25 cellular contexts compared by ENCODE assay signal in genomic region chr11:132742929-132743328, GRCh38.
"Had no signal": no experiment of that assay in that cellular context is flagged by ENCODE, and none has a peak within 500 bp of the region (broad histone marks: within the 10 kb centered on the region; RNA-seq: fewer than 3 reads in every experiment).

No MANE protein-coding gene starts in this region.

- DNase-seq: activated B cell treated with CpG ODN at 0.5 μM for 24 hours; activated CD4-positive, alpha-beta memory T cell treated with anti-CD3 and anti-CD28 coated beads for 36 hours; activated CD4-positive, alpha-beta T cell treated with anti-CD3 and anti-CD28 coated beads for 1 hour; activated CD4-positive, alpha-beta T cell treated with anti-CD3 and anti-CD28 coated beads, Interleukin-2, amount 10 ng/mL, durations not matched to agents 24 days and 14 days; activated CD8-positive, alpha-beta memory T cell treated with anti-CD3 and anti-CD28 coated beads for 24 hours; activated effector memory CD4-positive, alpha-beta T cell treated with anti-CD3 and anti-CD28 coated beads, Interleukin-2, amount 50 U/mL, for 16 hours; activated naive CD4-positive, alpha-beta T cell treated with Interleukin-2 at 50 U/mL for 16 hours; activated naive CD8-positive, alpha-beta T cell treated with anti-CD3 and anti-CD28 coated beads, Interleukin-2, amount 50 U/mL, for 24 hours; activated T-cell treated with anti-CD3 and anti-CD28 coated beads, Interleukin-2, amount 50 U/mL, for 4 hours; amygdala; brain microvascular endothelial cell; cerebellar nuclear complex; Kasumi-1; NCI-H1105; NCI-H1436; NCI-H1694 treated with DMSO at 0.1 percent for 48 hours; NCI-H2029 treated with DMSO at 0.1 percent for 48 hours; NCI-H524; PC-9; SHP77 treated with DMSO at 0.1 percent for 48 hours; T-helper 17 cell; T-helper 9 cell had no signal

- H3K36me3 ChIP-seq: brain microvascular endothelial cell had no signal

- H3K27me3 ChIP-seq: brain microvascular endothelial cell had no signal

- ATAC-seq: activated naive CD4-positive, alpha-beta T cell treated with anti-CD3 and anti-CD28 coated beads, Interleukin-2, amount 50 U/mL, for 72 hours; activated naive CD8-positive, alpha-beta T cell treated with anti-CD3 and anti-CD28 coated beads, Interleukin-2, amount 50 U/mL, for 24 hours; activated T-cell treated with anti-CD3 and anti-CD28 coated beads, Interleukin-2, amount 50 U/mL, for 4 hours; T-helper 17 cell had no signal

- H3K4me2 ChIP-seq: PC-9 had no signal

- FAIRE-seq: colon, TTC549 had no signal

- H3K4me3 ChIP-seq: PC-9 had no signal

- H2AFZ ChIP-seq: PC-9 had no signal

- H3K27ac ChIP-seq: brain microvascular endothelial cell, PC-9 had no signal
